Comparison of ENCODE assay signal across 8 cellular contexts in the genomic region with DNA sequence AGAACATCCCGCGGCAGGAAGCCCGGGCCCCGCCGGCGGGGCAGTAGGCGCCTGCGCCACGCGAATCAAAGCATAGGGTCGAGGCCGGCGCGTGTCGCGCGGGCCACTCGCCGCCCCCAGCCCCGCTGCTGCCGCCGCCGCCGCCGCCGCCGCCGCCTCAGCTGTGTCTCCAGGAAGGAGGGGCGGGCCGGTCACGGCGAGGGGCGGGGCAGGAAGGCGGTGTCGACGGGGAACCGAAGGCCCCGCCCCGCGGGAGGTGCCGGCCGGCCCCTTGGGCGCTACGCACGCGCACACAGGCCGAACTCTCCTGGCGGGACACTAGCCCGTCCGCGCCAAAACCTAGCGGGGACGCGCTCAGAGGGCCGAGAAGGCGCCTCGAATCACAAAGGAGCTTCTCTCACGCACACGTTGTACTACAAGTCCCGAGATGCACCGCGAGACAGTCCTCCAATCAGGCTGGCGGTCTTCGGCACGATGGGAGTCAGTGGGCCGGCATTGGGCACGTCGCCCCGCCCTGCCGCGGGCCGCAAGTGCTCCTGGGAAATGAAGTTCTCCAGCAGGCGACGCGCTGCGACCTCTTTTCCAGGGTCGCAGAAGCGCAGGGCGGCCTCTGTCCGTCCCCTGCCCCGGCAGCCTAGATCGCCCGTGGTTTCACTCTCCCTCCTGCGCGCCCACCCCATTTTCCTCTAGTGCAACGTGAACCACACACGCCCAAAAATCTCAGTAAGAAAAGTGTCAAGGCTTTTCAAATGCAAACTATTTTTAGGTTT. TPM values are rescaled to one million over a fixed set of nuclear protein-coding genes. Genes with fewer than 3 reads are reported as not detected.
DNase-seq lines count a peak whose midpoint lies in the region; ATAC-seq and TF ChIP-seq lines count a peak whose summit lies in the region.

A gene (minus strand): TSS at position 171 of the 770 bp plus-strand sequence. CDS start 164 bp downstream, at position 7.

- ATAC-seq in GM18498 (IDR thresholded peaks at IDR 0.05; ENCODE audit: unreplicated experiment) (peak; percentile 94), HG02938 (IDR thresholded peaks at IDR 0.05; ENCODE audit: unreplicated experiment) (peak; percentile 96), left ventricle myocardium superior (peak; percentile 99)

- DNase-seq in NCI-H187 (lab: John Stamatoyannopoulos, UW) (peak; percentile 76 to 86), T-helper 2 cell (peak; percentile 90 to 98 (median 91)), left ventricle myocardium superior (peak; percentile 98), prostate gland (ENCODE audit: low spot score) (peak; percentile 97)

- H3K9me3 ChIP-seq in prostate gland: no peaks in the 10 kb centered on the region

- H3K4me3 ChIP-seq in prostate gland: peak within 1 kb of the TSS; percentile 81 to 91
- H3K4me3 ChIP-seq in urinary bladder (ENCODE audit: low read depth, low read length): peak within 1 kb of the TSS; percentile 96

- TF ChIP-seq CTCF in prostate gland (IDR thresholded peaks at IDR 0.05): peak in 3 of 4 experiments; percentile 31 to 54 (median 33)

- no peaks in the 10 kb centered on the region for H3K36me3 ChIP-seq in prostate gland
- no peaks in the 10 kb centered on the region for H3K36me3 ChIP-seq in urinary bladder (ENCODE audit: insufficient read depth)

- H3K27me3 ChIP-seq in prostate gland (replicated peaks; ENCODE audit: insufficient read depth): no peaks in the 10 kb centered on the region

- H3K27ac ChIP-seq in angular gyrus (ENCODE audit: low read depth, low read length) (peak within 1 kb of the TSS; percentile 97), prostate gland (peak within 1 kb of the TSS; percentile 79 to 90), urinary bladder (ENCODE audit: low read depth) (peak within 1 kb of the TSS; percentile 73)

- peak; percentile 80 for TF ChIP-seq POLR2A in prostate gland (IDR thresholded peaks at IDR 0.05)

- intact Hi-C loops in left ventricle myocardium superior (cut with micrococcal nuclease): no loop called here
- intact Hi-C loops in prostate gland (cut with DNase I): no loop called here

- H3K4me1 ChIP-seq in prostate gland (replicated peaks): no peaks in the 10 kb centered on the region
- H3K4me1 ChIP-seq in urinary bladder (ENCODE audit: insufficient read depth): no peaks in the 10 kb centered on the region

- WGBS in prostate gland: under 1% methylated on average over 64 of the region's 87 CpGs
- WGBS in urinary bladder: under 1% methylated on average over 87 of the region's 87 CpGs

RNA-seq across cellular contexts. Expression of the gene that starts here (rescaled TPM):
- total RNA-seq in left ventricle myocardium superior: 18.9 TPM
- 10 to 100 TPM; 36.5 to 53.2 TPM for total RNA-seq in prostate gland
- 41.6 TPM for total RNA-seq in urinary bladder
- 15.3 TPM for polyA plus RNA-seq in urinary bladder

Comparison
In these comparisons a context has a peak if more than half of its experiments do, and no peak if none do; other contexts are left out.
1. Peak in every context shown above with its lines: DNase-seq, ATAC-seq, H3K4me3 ChIP-seq and H3K27ac ChIP-seq.